Comparison of ENCODE assay signal across 8 cellular contexts in genomic region chr2:171687287-171688128, GRCh38. TPM values are rescaled to one million over a fixed set of nuclear protein-coding genes. Genes with fewer than 3 reads are reported as not detected.
DNase-seq lines count a peak whose midpoint lies in the region; ATAC-seq and TF ChIP-seq lines count a peak whose summit lies in the region.

Gene DYNC1I2 (plus strand): TSS chr2:171687469. CDS start chr2:171690156, 2,687 bp downstream.

- peak within 1 kb of the TSS; percentile 85 for H3K27ac Mint-ChIP-seq in activated CD4-positive, alpha-beta memory T cell treated with anti-CD3 and anti-CD28 coated beads for 36 hours

- peaks cover 8% of the 10 kb centered on the region for H3K36me3 Mint-ChIP-seq in activated CD4-positive, alpha-beta memory T cell treated with anti-CD3 and anti-CD28 coated beads for 36 hours

- H3K36me3 ChIP-seq in liver (ENCODE audit: control insufficient read depth in 4 of 4, insufficient read depth in 3 of 4, low read depth in 1 of 4, low read length in 3 of 4), result peaks cover 0 to 5% (median 0%) of the 10 kb centered on the region in 4 donors

- WGBS in liver, result under 1% methylated on average over 51 of the region's 51 CpGs

- H3K9ac ChIP-seq in liver (ENCODE audit: low read depth in 1 of 2, low read length in 2 of 2), result peak within 1 kb of the TSS; percentile 57 to 81

- TF ChIP-seq RAD21 in liver (IDR thresholded peaks at IDR 0.05), result no peak

- CTCF ChIA-PET in activated CD4-positive, alpha-beta memory T cell treated with anti-CD3 and anti-CD28 coated beads for 36 hours (lab: Charles Lee), result interaction anchor here (1.0 kb wide), 2 partner anchors 16 to 89 kb away, joined by 3 to 4 read pairs; no protein-coding TSS in a partner anchor

- no peaks in the 10 kb centered on the region for H3K9me3 ChIP-seq in liver (ENCODE audit: control insufficient read depth in 4 of 4, low read length in 3 of 4)

- intact Hi-C loops in activated CD4-positive, alpha-beta memory T cell treated with anti-CD3 and anti-CD28 coated beads for 36 hours (cut with micrococcal nuclease), result loop anchor here (1.0 to 5.0 kb wide), 8 partner anchors 90 to 870 kb away; partner anchors contain the start of genes DCAF17, DLX2, HAT1 and METTL8
- intact Hi-C loops in dorsolateral prefrontal cortex (cut with DNase I), result loop anchor here in 1 of 2 donors (2.0 to 10.0 kb wide), 4 partner anchors 19 to 255 kb away; partner anchors contain the start of genes CYBRD1, DCAF17 and METTL8

- peak within 1 kb of the TSS; percentile 63 to 98 (median 91) for H3K27ac ChIP-seq in dorsolateral prefrontal cortex
- H3K27ac ChIP-seq in liver (ENCODE audit: low read depth in 1 of 2, low read length in 2 of 2), result peak within 1 kb of the TSS; percentile 61 to 76

- no peaks in the 10 kb centered on the region for H3K27me3 Mint-ChIP-seq in activated CD4-positive, alpha-beta memory T cell treated with anti-CD3 and anti-CD28 coated beads for 36 hours

- peak within 1 kb of the TSS; percentile 89 for H3K4me3 Mint-ChIP-seq in activated CD4-positive, alpha-beta memory T cell treated with anti-CD3 and anti-CD28 coated beads for 36 hours

- H3K4me3 ChIP-seq in dorsolateral prefrontal cortex (peak within 1 kb of the TSS; percentile 66 to 100 (median 93)), liver (ENCODE audit: low read depth in 1 of 3, low read length in 3 of 3) (peak within 1 kb of the TSS; percentile 65 to 83 (median 74))

- TF ChIP-seq CTCF in dorsolateral prefrontal cortex (IDR thresholded peaks at IDR 0.05 in 54 of 56, conservative IDR thresholded peaks at IDR 0.05 in 2 of 56; ENCODE audit: low read depth in 1 of 56, partially characterized antibody in 56 of 56), result peak in 24 of 56 donors; percentile 7 to 54 (median 22)
- TF ChIP-seq CTCF in liver (IDR thresholded peaks at IDR 0.05; ENCODE audit: low read depth, low read length, missing input control), result no peak

- H3K27me3 ChIP-seq in dorsolateral prefrontal cortex (no peaks in the 10 kb centered on the region), liver (ENCODE audit: control insufficient read depth in 4 of 4, insufficient read depth in 4 of 4, low read length in 3 of 4) (no peaks in the 10 kb centered on the region)

- DNase-seq in CD1c-positive myeloid dendritic cell (ENCODE audit: extremely low spot score) (peak; percentile 87), NCI-H774 (lab: John Stamatoyannopoulos, UW) (peak; percentile 87), dorsolateral prefrontal cortex (peak; percentile 90 to 97 (median 92))
- DNase-seq in activated CD4-positive, alpha-beta memory T cell treated with anti-CD3 and anti-CD28 coated beads for 36 hours, result peak; percentile 88
- DNase-seq in stimulated activated CD4-positive, alpha-beta T cell treated with anti-CD3 and anti-CD28 coated beads, Interleukin-4, amount 100 ng/mL, for 24 hours, result peak; percentile 82

- H3K4me1 ChIP-seq in liver (ENCODE audit: control insufficient read depth in 4 of 4, insufficient read depth in 4 of 4, low read length in 3 of 4), result peaks cover 0 to 15% (median 10%) of the 10 kb centered on the region in 4 donors

- H3K4me1 Mint-ChIP-seq in activated CD4-positive, alpha-beta memory T cell treated with anti-CD3 and anti-CD28 coated beads for 36 hours (ENCODE audit: low read depth), result peaks cover 20% of the 10 kb centered on the region

- ATAC-seq in GM19372 (IDR thresholded peaks at IDR 0.05; ENCODE audit: low read depth, unreplicated experiment) (peak; percentile 82), HG03565 (IDR thresholded peaks at IDR 0.05; ENCODE audit: unreplicated experiment) (peak; percentile 74)

- H3K9me3 Mint-ChIP-seq in activated CD4-positive, alpha-beta memory T cell treated with anti-CD3 and anti-CD28 coated beads for 36 hours, result no peaks in the 10 kb centered on the region

- POLR2A ChIA-PET in activated CD4-positive, alpha-beta memory T cell treated with anti-CD3 and anti-CD28 coated beads for 36 hours (lab: Charles Lee), result interaction anchor here (1.0 to 1.9 kb wide), 2 partner anchors 10 to 12 kb away, joined by 4 to 7 read pairs; no protein-coding TSS in a partner anchor

TF ChIP-seq in liver, 16 proteins besides CTCF, POLR2A, EP300 and RAD21:
- TF ChIP-seq YY1 (IDR thresholded peaks at IDR 0.05) (peak; percentile 92), HNF4G (IDR thresholded peaks at IDR 0.05) (no peak), RXRA (IDR thresholded peaks at IDR 0.05) (peak; percentile 33 to 49), FOXA2 (IDR thresholded peaks at IDR 0.05) (peak; percentile 19), TAF1 (conservative IDR thresholded peaks at IDR 0.05) (peak; percentile 54), EGR1 (IDR thresholded peaks at IDR 0.05; ENCODE audit: low read depth in 2 of 2) (no peak), HNF4A (conservative IDR thresholded peaks at IDR 0.05) (peak in 1 of 2 donors; percentile 22), ATF3 (IDR thresholded peaks at IDR 0.05) (no peak), FOXA1 (IDR thresholded peaks at IDR 0.05) (no peak), MAX (IDR thresholded peaks at IDR 0.05) (peak; percentile 85), GABPA (IDR thresholded peaks at IDR 0.05 in 1 of 2, conservative IDR thresholded peaks at IDR 0.05 in 1 of 2) (peak; percentile 32 to 78), JUND (IDR thresholded peaks at IDR 0.05) (peak in 1 of 2 donors; percentile 38), SP1 (IDR thresholded peaks at IDR 0.05) (peak; percentile 60), NR2F2 (IDR thresholded peaks at IDR 0.05) (peak; percentile 17)
- TF ChIP-seq, protein P1, sequence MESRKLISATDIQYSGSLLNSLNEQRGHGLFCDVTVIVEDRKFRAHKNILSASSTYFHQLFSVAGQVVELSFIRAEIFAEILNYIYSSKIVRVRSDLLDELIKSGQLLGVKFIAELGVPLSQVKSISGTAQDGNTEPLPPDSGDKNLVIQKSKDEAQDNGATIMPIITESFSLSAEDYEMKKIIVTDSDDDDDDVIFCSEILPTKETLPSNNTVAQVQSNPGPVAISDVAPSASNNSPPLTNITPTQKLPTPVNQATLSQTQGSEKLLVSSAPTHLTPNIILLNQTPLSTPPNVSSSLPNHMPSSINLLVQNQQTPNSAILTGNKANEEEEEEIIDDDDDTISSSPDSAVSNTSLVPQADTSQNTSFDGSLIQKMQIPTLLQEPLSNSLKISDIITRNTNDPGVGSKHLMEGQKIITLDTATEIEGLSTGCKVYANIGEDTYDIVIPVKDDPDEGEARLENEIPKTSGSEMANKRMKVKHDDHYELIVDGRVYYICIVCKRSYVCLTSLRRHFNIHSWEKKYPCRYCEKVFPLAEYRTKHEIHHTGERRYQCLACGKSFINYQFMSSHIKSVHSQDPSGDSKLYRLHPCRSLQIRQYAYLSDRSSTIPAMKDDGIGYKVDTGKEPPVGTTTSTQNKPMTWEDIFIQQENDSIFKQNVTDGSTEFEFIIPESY (IDR thresholded peaks at IDR 0.05), result peak; percentile 96
- TF ChIP-seq, protein P2, sequence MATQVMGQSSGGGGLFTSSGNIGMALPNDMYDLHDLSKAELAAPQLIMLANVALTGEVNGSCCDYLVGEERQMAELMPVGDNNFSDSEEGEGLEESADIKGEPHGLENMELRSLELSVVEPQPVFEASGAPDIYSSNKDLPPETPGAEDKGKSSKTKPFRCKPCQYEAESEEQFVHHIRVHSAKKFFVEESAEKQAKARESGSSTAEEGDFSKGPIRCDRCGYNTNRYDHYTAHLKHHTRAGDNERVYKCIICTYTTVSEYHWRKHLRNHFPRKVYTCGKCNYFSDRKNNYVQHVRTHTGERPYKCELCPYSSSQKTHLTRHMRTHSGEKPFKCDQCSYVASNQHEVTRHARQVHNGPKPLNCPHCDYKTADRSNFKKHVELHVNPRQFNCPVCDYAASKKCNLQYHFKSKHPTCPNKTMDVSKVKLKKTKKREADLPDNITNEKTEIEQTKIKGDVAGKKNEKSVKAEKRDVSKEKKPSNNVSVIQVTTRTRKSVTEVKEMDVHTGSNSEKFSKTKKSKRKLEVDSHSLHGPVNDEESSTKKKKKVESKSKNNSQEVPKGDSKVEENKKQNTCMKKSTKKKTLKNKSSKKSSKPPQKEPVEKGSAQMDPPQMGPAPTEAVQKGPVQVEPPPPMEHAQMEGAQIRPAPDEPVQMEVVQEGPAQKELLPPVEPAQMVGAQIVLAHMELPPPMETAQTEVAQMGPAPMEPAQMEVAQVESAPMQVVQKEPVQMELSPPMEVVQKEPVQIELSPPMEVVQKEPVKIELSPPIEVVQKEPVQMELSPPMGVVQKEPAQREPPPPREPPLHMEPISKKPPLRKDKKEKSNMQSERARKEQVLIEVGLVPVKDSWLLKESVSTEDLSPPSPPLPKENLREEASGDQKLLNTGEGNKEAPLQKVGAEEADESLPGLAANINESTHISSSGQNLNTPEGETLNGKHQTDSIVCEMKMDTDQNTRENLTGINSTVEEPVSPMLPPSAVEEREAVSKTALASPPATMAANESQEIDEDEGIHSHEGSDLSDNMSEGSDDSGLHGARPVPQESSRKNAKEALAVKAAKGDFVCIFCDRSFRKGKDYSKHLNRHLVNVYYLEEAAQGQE (IDR thresholded peaks at IDR 0.05), result peak; percentile 91
TF ChIP-seq in liver: peak in this region for 12.

RNA-seq across cellular contexts. Expression of gene DYNC1I2, which starts in this region (rescaled TPM):
- 10 to 100 TPM; 54.2 to 55.8 TPM for total RNA-seq in activated CD4-positive, alpha-beta memory T cell treated with anti-CD3 and anti-CD28 coated beads for 36 hours
- total RNA-seq in dorsolateral prefrontal cortex (100 to 1,000 TPM; 100 to 259 (median 151) TPM), liver (10 to 100 TPM; 29.9 to 45.2 TPM)
- 10 to 100 TPM; 20.4 to 26.4 TPM for polyA plus RNA-seq in liver

Comparison
In these comparisons a context has a peak if more than half of its experiments do, and no peak if none do; other contexts are left out.
1. Peak in every context shown above with its lines: DNase-seq, ATAC-seq, H3K4me3 ChIP-seq and H3K27ac ChIP-seq.